Comparison of ENCODE assay signal across 9 cellular contexts in the genomic region with DNA sequence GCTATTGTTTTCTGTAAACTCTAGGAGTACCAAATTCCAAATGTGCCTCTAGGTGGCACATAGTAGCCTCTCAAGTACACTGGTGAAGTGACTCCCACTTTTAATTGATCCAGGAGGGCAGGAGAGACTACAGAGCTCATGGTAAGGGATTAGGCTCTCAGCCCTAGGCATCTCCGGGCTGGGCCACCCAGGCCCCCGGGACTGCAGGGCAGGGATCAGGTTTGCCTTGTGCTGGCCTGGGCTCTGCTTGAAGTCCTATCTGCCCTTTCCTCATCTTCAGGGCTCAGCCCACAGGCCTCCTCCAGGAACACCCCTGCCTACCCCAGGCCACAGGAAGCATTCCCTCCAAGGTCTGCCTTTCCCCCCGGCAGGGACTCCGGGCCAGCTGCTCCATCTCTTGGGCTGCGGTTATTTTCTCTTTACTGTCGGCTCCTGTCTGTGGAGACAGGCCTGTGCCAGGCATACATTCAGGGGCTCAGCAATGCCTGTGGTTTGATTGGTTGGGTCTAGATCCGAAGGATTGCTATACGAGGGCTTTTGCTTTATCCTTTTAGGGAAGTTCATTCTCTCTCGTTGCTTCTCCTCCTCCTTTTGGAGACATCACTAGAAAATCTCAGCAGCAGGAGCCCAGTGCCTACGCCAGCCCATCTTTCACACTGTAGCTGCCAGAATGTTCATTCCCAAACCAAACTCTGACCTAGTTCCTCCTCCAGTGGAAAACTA. TPM values are rescaled to one million over a fixed set of nuclear protein-coding genes. Genes with fewer than 3 reads are reported as not detected.
A peak's percentile ranks its signal among the peaks of the same experiment; 100 is the strongest.
DNase-seq lines count a peak whose midpoint lies in the region; ATAC-seq, FAIRE-seq and TF ChIP-seq lines count a peak whose summit lies in the region.
"Had no signal": no experiment of that assay in that cellular context is flagged by ENCODE, and none has a peak within 500 bp of the region (broad histone marks: within the 10 kb centered on the region; RNA-seq: fewer than 3 reads in every experiment).

No MANE protein-coding gene starts in this region.

- H3K9me3 Mint-ChIP-seq in natural killer cell treated with Interleukin-12 subunit alpha and Interleukin-12 subunit beta and Interleukin-15 and Interleukin-18, amount 100 ng/mL, for 72 hours, result no peaks in the 10 kb centered on the region
- no peaks in the 10 kb centered on the region for H3K9me3 Mint-ChIP-seq in natural killer cell
- H3K9me3 Mint-ChIP-seq in activated T-helper 2 cell treated with anti-CD3 and anti-CD28 coated beads, Interferon-gamma antibody, Interleukin-2, Interleukin-4, amounts not matched to agents 10 μg/mL and 5 μg/mL and 100 μg/mL, durations not matched to agents 14 hours and 24 hours and 36 hours, result no peaks in the 10 kb centered on the region
- H3K9me3 Mint-ChIP-seq: activated T-helper 17 cell treated with anti-CD3 and anti-CD28 coated beads, Interleukin-2, amount 50 U/mL, for 72 hours had no signal

- H3K9me2 ChIP-seq in MM.1S (replicated peaks; ENCODE audit: insufficient read depth, low read length), result no peaks in the 10 kb centered on the region

- H3K27ac ChIP-seq in mammary epithelial cell (ENCODE audit: insufficient read depth, low read depth, low read length) (peak overlapping the region; percentile 3), HepG2 (ENCODE audit: extremely low read length, insufficient read depth, low read length) (no peak overlapping the region), MM.1S (ENCODE audit: low read length) (no peak overlapping the region)

- H2AFZ ChIP-seq in mammary epithelial cell (ENCODE audit: low read depth, low read length) (peak overlapping the region; percentile 63), HepG2 (ENCODE audit: low read length) (no peak overlapping the region), MM.1S (ENCODE audit: low read length) (no peak overlapping the region)

- no peak overlapping the region for H3K4me3 ChIP-seq in mammary epithelial cell (replicated peaks in 1 of 3; ENCODE audit: insufficient read depth in 1 of 3, low read depth in 2 of 3, low read length in 3 of 3)
- H3K4me3 ChIP-seq in HepG2 (replicated peaks in 1 of 3; ENCODE audit: insufficient read depth in 1 of 3, low read depth in 2 of 3, low read length in 3 of 3), result no peak overlapping the region
- H3K4me3 ChIP-seq in MM.1S (ENCODE audit: low read length), result no peak overlapping the region

- no peaks in the 10 kb centered on the region for H3K36me3 Mint-ChIP-seq in natural killer cell treated with Interleukin-12 subunit alpha and Interleukin-12 subunit beta and Interleukin-15 and Interleukin-18, amount 100 ng/mL, for 72 hours
- no peaks in the 10 kb centered on the region for H3K36me3 Mint-ChIP-seq in natural killer cell
- no peaks in the 10 kb centered on the region for H3K36me3 Mint-ChIP-seq in activated T-helper 2 cell treated with anti-CD3 and anti-CD28 coated beads, Interferon-gamma antibody, Interleukin-2, Interleukin-4, amounts not matched to agents 10 μg/mL and 5 μg/mL and 100 μg/mL, durations not matched to agents 14 hours and 24 hours and 36 hours (ENCODE audit: low read depth)

- H3K79me2 ChIP-seq in mammary epithelial cell (ENCODE audit: insufficient read depth, low read length) (peaks cover 62% of the 10 kb centered on the region), HepG2 (ENCODE audit: insufficient read depth, low read length) (no peaks in the 10 kb centered on the region), MM.1S (ENCODE audit: low read length) (no peaks in the 10 kb centered on the region)

- ATAC-seq in natural killer cell treated with Interleukin-12 subunit alpha and Interleukin-12 subunit beta and Interleukin-15 and Interleukin-18, amount 100 ng/mL, for 72 hours, result peak; percentile 21 to 62
- ATAC-seq in natural killer cell (no peak), HepG2 (peak; percentile 54), HG03175 (IDR thresholded peaks at IDR 0.05; ENCODE audit: unreplicated experiment) (no peak)
- ATAC-seq: activated T-helper 17 cell treated with anti-CD3 and anti-CD28 coated beads, Interleukin-2, amount 50 U/mL, for 72 hours had no signal

- H3K27ac Mint-ChIP-seq in natural killer cell treated with Interleukin-12 subunit alpha and Interleukin-12 subunit beta and Interleukin-15 and Interleukin-18, amount 100 ng/mL, for 72 hours, result no peak overlapping the region
- H3K27ac Mint-ChIP-seq in natural killer cell, result no peak overlapping the region
- no peak overlapping the region for H3K27ac Mint-ChIP-seq in activated T-helper 2 cell treated with anti-CD3 and anti-CD28 coated beads, Interferon-gamma antibody, Interleukin-2, Interleukin-4, amounts not matched to agents 10 μg/mL and 5 μg/mL and 100 μg/mL, durations not matched to agents 14 hours and 24 hours and 36 hours
- H3K27ac Mint-ChIP-seq: activated T-helper 17 cell treated with anti-CD3 and anti-CD28 coated beads, Interleukin-2, amount 50 U/mL, for 72 hours had no signal

- 10% methylated on average over 9 of the region's 10 CpGs for WGBS in mammary epithelial cell (ENCODE audit: low coverage, missing lambda C conversion rate)
- WGBS in HepG2 (ENCODE audit: low lambda C conversion rate), result 84% methylated on average over 8 of the region's 10 CpGs

- H3K27me3 ChIP-seq in mammary epithelial cell (ENCODE audit: insufficient read depth, low read length) (no peaks in the 10 kb centered on the region), HepG2 (ENCODE audit: control insufficient read depth in 1 of 2, insufficient read depth in 2 of 2, low read length in 2 of 2) (no peaks in the 10 kb centered on the region), MM.1S (replicated peaks; ENCODE audit: insufficient read depth, low read length) (no peaks in the 10 kb centered on the region)

- BruUV-seq in mammary epithelial cell (replicated peaks; lab: Mats Ljungman, UMichigan) (no TSS peak), HepG2 (replicated peaks; lab: Mats Ljungman, UMichigan) (no TSS peak)

- H3K36me3 ChIP-seq in mammary epithelial cell (ENCODE audit: insufficient read depth, low read length), result no peaks in the 10 kb centered on the region
- no peaks in the 10 kb centered on the region for H3K36me3 ChIP-seq in HepG2 (replicated peaks in 1 of 2; ENCODE audit: control insufficient read depth in 1 of 2, insufficient read depth in 2 of 2, low read length in 2 of 2)
- no peaks in the 10 kb centered on the region for H3K36me3 ChIP-seq in MM.1S (replicated peaks; ENCODE audit: insufficient read depth, low read length)

- H4K20me1 ChIP-seq in mammary epithelial cell (ENCODE audit: insufficient read depth, low read length), result no peaks in the 10 kb centered on the region
- H4K20me1 ChIP-seq in HepG2 (ENCODE audit: insufficient read depth, low read length), result no peaks in the 10 kb centered on the region
- no peaks in the 10 kb centered on the region for H4K20me1 ChIP-seq in MM.1S (ENCODE audit: insufficient read depth, low read length)

- TF ChIP-seq EP300 in HepG2 (IDR thresholded peaks at IDR 0.05; ENCODE audit: low read depth in 2 of 2, low read length in 2 of 2) (no peak), HepG2 (CRISPR knock-in tag; IDR thresholded peaks at IDR 0.05; ENCODE audit: borderline replicate concordance) (no peak)

- no peaks in the 10 kb centered on the region for H3K4me1 Mint-ChIP-seq in natural killer cell treated with Interleukin-12 subunit alpha and Interleukin-12 subunit beta and Interleukin-15 and Interleukin-18, amount 100 ng/mL, for 72 hours (ENCODE audit: low read depth in 2 of 2)
- no peaks in the 10 kb centered on the region for H3K4me1 Mint-ChIP-seq in natural killer cell
- H3K4me1 Mint-ChIP-seq in activated T-helper 2 cell treated with anti-CD3 and anti-CD28 coated beads, Interferon-gamma antibody, Interleukin-2, Interleukin-4, amounts not matched to agents 10 μg/mL and 5 μg/mL and 100 μg/mL, durations not matched to agents 14 hours and 24 hours and 36 hours (ENCODE audit: low read depth), result no peaks in the 10 kb centered on the region
- H3K4me1 Mint-ChIP-seq: activated T-helper 17 cell treated with anti-CD3 and anti-CD28 coated beads, Interleukin-2, amount 50 U/mL, for 72 hours had no signal

- H3K9ac ChIP-seq in mammary epithelial cell (ENCODE audit: insufficient read depth, low read length) (no peak overlapping the region), HepG2 (ENCODE audit: insufficient read depth, low read depth, low read length) (no peak overlapping the region), MM.1S (ENCODE audit: low read length) (no peak overlapping the region)

- H3K4me2 ChIP-seq in mammary epithelial cell (ENCODE audit: insufficient read depth, low read depth, low read length), result peak overlapping the region; percentile 28
- H3K4me2 ChIP-seq in HepG2 (ENCODE audit: low read depth, low read length), result no peak overlapping the region
- no peak overlapping the region for H3K4me2 ChIP-seq in MM.1S (ENCODE audit: low read depth, low read length)

- peaks cover 26 to 30% of the 10 kb centered on the region in 2 donors for H3K27me3 Mint-ChIP-seq in natural killer cell treated with Interleukin-12 subunit alpha and Interleukin-12 subunit beta and Interleukin-15 and Interleukin-18, amount 100 ng/mL, for 72 hours
- H3K27me3 Mint-ChIP-seq in natural killer cell (ENCODE audit: low read depth in 2 of 2), result peaks cover 26 to 57% of the 10 kb centered on the region in 2 donors
- H3K27me3 Mint-ChIP-seq in activated T-helper 2 cell treated with anti-CD3 and anti-CD28 coated beads, Interferon-gamma antibody, Interleukin-2, Interleukin-4, amounts not matched to agents 10 μg/mL and 5 μg/mL and 100 μg/mL, durations not matched to agents 14 hours and 24 hours and 36 hours (ENCODE audit: low read depth), result peaks cover 10% of the 10 kb centered on the region
- H3K27me3 Mint-ChIP-seq: activated T-helper 17 cell treated with anti-CD3 and anti-CD28 coated beads, Interleukin-2, amount 50 U/mL, for 72 hours had no signal

- no peaks in the 10 kb centered on the region for H3F3A ChIP-seq in MM.1S (ENCODE audit: insufficient read depth, low read length)

- POLR2A ChIA-PET in HepG2 (lab: Yijun Ruan, JAX), result no interaction called here

- in situ Hi-C loops in mammary epithelial cell (cut with MboI; ENCODE audit: low sequenced_read_pairs in 2 of 2) (loop anchor here in 1 of 2 donors (25.0 kb wide), 1 partner anchor 477 kb away; no protein-coding TSS in a partner anchor), HepG2 (cut with HindIII; ENCODE audit: extremely low pct_ligation_motif_present, low pct_unique_long_range_greater_than_20kb) (loop anchor here (5.0 to 10.0 kb wide), 2 partner anchors 55 to 477 kb away; no protein-coding TSS in a partner anchor)

- no peak for TF ChIP-seq RAD21 in HepG2 (CRISPR knock-in tag; IDR thresholded peaks at IDR 0.05)

- H3K4me1 ChIP-seq in mammary epithelial cell (ENCODE audit: insufficient read depth, low read length), result peaks cover 45% of the 10 kb centered on the region
- H3K4me1 ChIP-seq in HepG2 (ENCODE audit: insufficient read depth, low read length), result no peaks in the 10 kb centered on the region; the same call in 1 of the 2 replicates
- H3K4me1 ChIP-seq in MM.1S (ENCODE audit: low read length), result no peaks in the 10 kb centered on the region

- dilution Hi-C loops in mammary epithelial cell (cut with HindIII; ENCODE audit: low sequenced_read_pairs), result loop anchor here (5.0 kb wide), 1 partner anchor 37 kb away; no protein-coding TSS in a partner anchor

- DNase-seq in natural killer cell treated with Interleukin-12 subunit alpha and Interleukin-12 subunit beta and Interleukin-15 and Interleukin-18, amount 100 ng/mL, for 72 hours (ENCODE audit: low spot score), result no peak
- DNase-seq in natural killer cell (no peak), mammary epithelial cell (peak; percentile 50), HepG2 (ENCODE audit: low spot score) (no peak), MM.1S (no peak)
- DNase-seq in activated T-helper 2 cell treated with anti-CD3 and anti-CD28 coated beads, Interferon-gamma antibody, Interleukin-2, Interleukin-4, amounts not matched to agents 10 μg/mL and 5 μg/mL and 100 μg/mL, durations not matched to agents 14 hours and 24 hours and 36 hours (ENCODE audit: low spot score), result no peak
- no peak for DNase-seq in stimulated activated CD4-positive, alpha-beta T cell treated with anti-CD3 and anti-CD28 coated beads, Interleukin-1b, Interleukin-23, amount 100 ng/mL, for 48 hours

- FAIRE-seq in HepG2 (lab: Jason Lieb, UNC), result no peak

- no peak overlapping the region for H3K4me3 Mint-ChIP-seq in natural killer cell treated with Interleukin-12 subunit alpha and Interleukin-12 subunit beta and Interleukin-15 and Interleukin-18, amount 100 ng/mL, for 72 hours
- no peak overlapping the region for H3K4me3 Mint-ChIP-seq in natural killer cell
- no peak overlapping the region for H3K4me3 Mint-ChIP-seq in activated T-helper 2 cell treated with anti-CD3 and anti-CD28 coated beads, Interferon-gamma antibody, Interleukin-2, Interleukin-4, amounts not matched to agents 10 μg/mL and 5 μg/mL and 100 μg/mL, durations not matched to agents 14 hours and 24 hours and 36 hours (ENCODE audit: low read depth)
- H3K4me3 Mint-ChIP-seq: activated T-helper 17 cell treated with anti-CD3 and anti-CD28 coated beads, Interleukin-2, amount 50 U/mL, for 72 hours had no signal

- TF ChIP-seq CTCF in natural killer cell (IDR thresholded peaks at IDR 0.05), result no peak
- TF ChIP-seq CTCF in mammary epithelial cell (conservative IDR thresholded peaks at IDR 0.05 in 1 of 2, IDR thresholded peaks at IDR 0.05 in 1 of 2; ENCODE audit: extremely low read depth in 1 of 2, insufficient read depth in 1 of 2, low read depth in 1 of 2, low read length in 2 of 2), result peak; percentile 23 to 45
- TF ChIP-seq CTCF in HepG2 (CRISPR knock-in tag; IDR thresholded peaks at IDR 0.05), result peak; percentile 15; the same call in 1 of the 2 replicates
- no peak; the same call in 1 of the 2 replicates for TF ChIP-seq CTCF in MM.1S (IDR thresholded peaks at IDR 0.05; ENCODE audit: low read length)

- CTCF ChIA-PET in mammary epithelial cell (lab: Charles Lee; ENCODE audit: low non-redundant PET), result interaction anchor here (0.6 to 0.8 kb wide), 4 partner anchors 75 to 325 kb away, joined by 3 to 8 read pairs (median 4); no protein-coding TSS in a partner anchor
- CTCF ChIA-PET in HepG2 (lab: Yijun Ruan, JAX; ENCODE audit: low intra/inter-chr PET ratio, low total read pairs), result no interaction called here

- intact Hi-C loops in natural killer cell (cut with micrococcal nuclease), result no loop called here
- intact Hi-C loops in mammary epithelial cell (cut with micrococcal nuclease), result loop anchor here (5.0 kb wide), 3 partner anchors 282 to 552 kb away; no protein-coding TSS in a partner anchor
- intact Hi-C loops in HepG2 (cut with micrococcal nuclease; ENCODE audit: unreplicated experiment), result loop anchor here (5.0 kb wide), 1 partner anchor 77 kb away; no protein-coding TSS in a partner anchor
- intact Hi-C loops in activated T-helper 2 cell treated with anti-CD3 and anti-CD28 coated beads, Interferon-gamma antibody, Interleukin-2, Interleukin-4, amounts not matched to agents 10 μg/mL and 5 μg/mL and 100 μg/mL, durations not matched to agents 14 hours and 24 hours and 36 hours (cut with micrococcal nuclease), result no loop called here

- no peak for TF ChIP-seq POLR2A in HepG2 (IDR thresholded peaks at IDR 0.05; ENCODE audit: insufficient read depth in 1 of 2, low read depth in 2 of 2, low read length in 2 of 2)

- H3K9me3 ChIP-seq in mammary epithelial cell (replicated peaks; ENCODE audit: insufficient read depth, low read length), result no peaks in the 10 kb centered on the region
- H3K9me3 ChIP-seq in HepG2 (ENCODE audit: low read length), result no peaks in the 10 kb centered on the region
- H3K9me3 ChIP-seq in MM.1S (replicated peaks; ENCODE audit: insufficient read depth, low read length), result no peaks in the 10 kb centered on the region

RNA-seq across cellular contexts. Expression of gene PARVA, which starts 32.8 kb away (rescaled TPM):
- total RNA-seq in natural killer cell treated with Interleukin-12 subunit alpha and Interleukin-12 subunit beta and Interleukin-15 and Interleukin-18, amount 100 ng/mL, for 72 hours, result not detected
- total RNA-seq in natural killer cell (1 to 10 TPM in 1 of 3 donors, under 1 TPM in 1, not detected in 1; 0.07 to 1.0 TPM), mammary epithelial cell (10 to 100 TPM; 57.7 to 59.6 TPM), HepG2 (2016; rRNA removed; fragmentation: Illumina TruSeq; extraction: Trizol) (9.1 and 10.5 TPM in 2 replicates)
- polyA plus RNA-seq in mammary epithelial cell (26.6 TPM), HepG2 (2011; rRNA removed) (5.2 and 5.9 TPM in 2 replicates)
- polyA minus RNA-seq in mammary epithelial cell, result 31.9 TPM
- 1.8 and 2.2 TPM in 2 replicates for total RNA-seq in HepG2 (2016; cell fraction: cytosol; rRNA removed; fragmentation: Illumina TruSeq; extraction: Trizol; ENCODE audit: low read depth)
- 8.6 and 9.5 TPM in 2 replicates for total RNA-seq in HepG2 (2016; cell fraction: insoluble cytoplasmic fraction; rRNA removed; fragmentation: Illumina TruSeq; extraction: Trizol)
- 3.8 and 4.3 TPM in 2 replicates for total RNA-seq in HepG2 (2016; cell fraction: membrane; rRNA removed; fragmentation: Illumina TruSeq; extraction: Trizol)
- total RNA-seq in HepG2 (2016; cell fraction: nucleus; rRNA removed; fragmentation: Illumina TruSeq; extraction: Trizol), result 7.8 and 8.1 TPM in 2 replicates
- polyA plus RNA-seq in HepG2 (2011; cell fraction: cytosol; rRNA removed), result 4.1 and 4.7 TPM in 2 replicates
- 4.3 and 5.3 TPM in 2 replicates for polyA plus RNA-seq in HepG2 (2011; cell fraction: nucleus; rRNA removed)
- polyA plus RNA-seq in HepG2 (2012), result 4.4 and 5.2 TPM in 2 replicates
- polyA plus RNA-seq in HepG2 (2016; cell fraction: cytosol; fragmentation: Illumina TruSeq; extraction: Trizol; ENCODE audit: low read depth), result 2.5 and 3.0 TPM in 2 replicates
- polyA plus RNA-seq in HepG2 (2016; cell fraction: insoluble cytoplasmic fraction; fragmentation: Illumina TruSeq; extraction: Trizol; ENCODE audit: low read depth), result 12.6 and 15.7 TPM in 2 replicates
- 3.6 and 4.7 TPM in 2 replicates for polyA plus RNA-seq in HepG2 (2016; cell fraction: membrane; fragmentation: Illumina TruSeq; extraction: Trizol; ENCODE audit: low read depth)
- 9.2 and 10.3 TPM in 2 replicates for polyA plus RNA-seq in HepG2 (2016; cell fraction: nucleus; fragmentation: Illumina TruSeq; extraction: Trizol; ENCODE audit: insufficient read depth, low read depth)
- 9.6 and 41.7 TPM in 2 replicates for polyA minus RNA-seq in HepG2 (2011; rRNA and poly(A)+ RNA removed; ENCODE audit: low replicate concordance)
- polyA minus RNA-seq in HepG2 (2011; cell fraction: cytosol; rRNA and poly(A)+ RNA removed), result 5.2 and 5.6 TPM in 2 replicates
- polyA minus RNA-seq in HepG2 (2011; cell fraction: nucleus; rRNA and poly(A)+ RNA removed), result 8.2 and 10.3 TPM in 2 replicates
- not detected in 2 replicates for total RNA-seq in activated T-helper 2 cell treated with anti-CD3 and anti-CD28 coated beads, Interferon-gamma antibody, Interleukin-2, Interleukin-4, amounts not matched to agents 10 μg/mL and 5 μg/mL and 100 μg/mL, durations not matched to agents 14 hours and 24 hours and 36 hours

Comparison
In these comparisons a context has a peak if more than half of its experiments do, and no peak if none do; other contexts are left out.
1. ATAC-seq: peak in natural killer cell treated with Interleukin-12 subunit alpha and Interleukin-12 subunit beta and Interleukin-15 and Interleukin-18, amount 100 ng/mL, for 72 hours (2 of 2) and HepG2 (single experiment); none in natural killer cell (0 of 3) and HG03175 (single experiment).
2. CTCF ChIP-seq: peak in mammary epithelial cell (2 of 2) and HepG2 (single experiment); none in natural killer cell (single experiment) and MM.1S (single experiment).
3. intact Hi-C loops: an anchor here in mammary epithelial cell (5.0 kb wide) and HepG2 (5.0 kb wide); none called in natural killer cell and activated T-helper 2 cell treated with anti-CD3 and anti-CD28 coated beads, Interferon-gamma antibody, Interleukin-2, Interleukin-4, amounts not matched to agents 10 μg/mL and 5 μg/mL and 100 μg/mL, durations not matched to agents 14 hours and 24 hours and 36 hours.